12 cellular contexts compared by ENCODE assay signal in the genomic region with DNA sequence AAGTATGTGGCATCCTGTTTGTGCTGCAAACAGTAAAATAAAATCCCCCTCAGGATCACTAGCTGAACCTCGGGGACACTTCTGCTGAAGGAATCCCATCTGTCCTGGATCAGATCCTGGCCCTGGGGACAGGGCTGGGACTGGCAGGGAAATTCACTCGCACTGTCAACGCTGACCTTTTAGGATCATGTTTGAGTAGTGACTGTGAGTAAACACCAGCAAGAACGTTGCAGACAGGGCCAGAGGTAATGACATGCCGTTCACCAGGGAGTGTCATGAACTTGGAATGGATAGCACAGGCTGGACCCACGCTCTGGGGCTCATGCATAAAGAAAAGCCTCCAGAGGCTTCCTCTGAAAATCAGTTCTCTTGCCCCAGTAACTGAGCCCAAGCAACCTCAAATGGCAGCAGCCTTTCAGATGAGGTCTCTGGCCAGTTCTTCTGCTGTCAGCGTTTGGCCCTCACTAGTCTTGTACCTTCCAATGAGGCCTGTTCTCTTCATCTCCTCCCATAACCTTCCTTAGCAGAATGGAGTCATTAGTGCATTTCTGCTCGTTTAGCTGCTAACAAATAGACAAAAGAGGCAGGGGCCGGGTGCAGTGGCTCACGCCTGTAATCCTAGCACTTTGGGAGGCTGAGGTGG. TPM values are rescaled to one million over a fixed set of nuclear protein-coding genes. Genes with fewer than 3 reads are reported as not detected.
DNase-seq lines count a peak whose midpoint lies in the region; ATAC-seq and TF ChIP-seq lines count a peak whose summit lies in the region.
"Had no signal": no experiment of that assay in that cellular context is flagged by ENCODE, and none has a peak within 500 bp of the region (broad histone marks: within the 10 kb centered on the region; RNA-seq: fewer than 3 reads in every experiment).

No MANE protein-coding gene starts in this region.

- no peak overlapping the region for H3K4me3 Mint-ChIP-seq in WTC11

- H3K27ac Mint-ChIP-seq in WTC11 = no peak overlapping the region

- CTCF ChIA-PET in WTC11 (lab: Charles Lee) = no interaction called here

- H3K4me1 Mint-ChIP-seq in WTC11 = peaks cover 43% of the 10 kb centered on the region

- no peaks in the 10 kb centered on the region for H3K36me3 Mint-ChIP-seq in WTC11

- TF ChIP-seq CTCF in WTC11 (IDR thresholded peaks at IDR 0.05) (no peak), left lung (IDR thresholded peaks at IDR 0.05) (no peak), upper lobe of left lung (IDR thresholded peaks at IDR 0.05) (no peak)

- peak; percentile 10; the same call in 1 of the 2 replicates for ATAC-seq in WTC11
- peak; percentile 81 for ATAC-seq in left lung
- ATAC-seq in upper lobe of left lung (ENCODE audit: low FRiP score in 2 of 2) = peak; percentile 54 to 64
- ATAC-seq in HG02798 (IDR thresholded peaks at IDR 0.05; ENCODE audit: poor library complexity, unreplicated experiment) = no peak
- ATAC-seq in GM21367 (IDR thresholded peaks at IDR 0.05; ENCODE audit: unreplicated experiment) = no peak

- DNase-seq in NCI-H345 (lab: John Stamatoyannopoulos, UW) = peak; percentile 33
- no peak for DNase-seq in NCI-H345 treated with DMSO at 0.1 percent for 48 hours (lab: John Stamatoyannopoulos, UW; ENCODE audit: unreplicated experiment)
- DNase-seq in WTC11 (ENCODE audit: low spot score) = no peak
- no peak for DNase-seq in left lung
- DNase-seq in upper lobe of left lung = peak in 1 of 2 donors; percentile 67
- no peak for DNase-seq in RPMI8226
- DNase-seq: amniotic stem cell; erythroblast; stimulated activated CD4-positive, alpha-beta T cell treated with anti-CD3 and anti-CD28 coated beads, Interleukin-4, amount 100 ng/mL, for 1 hour had no signal

- H3K9me3 Mint-ChIP-seq in WTC11 = peaks cover 3% of the 10 kb centered on the region; the same call in 1 of the 2 replicates

- H3K27ac ChIP-seq in left lung = peak overlapping the region; percentile 68 to 69
- peak overlapping the region; percentile 64 to 76 (median 74) for H3K27ac ChIP-seq in upper lobe of left lung
- H3K27ac ChIP-seq: SJSA1 had no signal

- POLR2A ChIA-PET in WTC11 (lab: Charles Lee) = no interaction called here

- no peaks in the 10 kb centered on the region for H3K9me3 ChIP-seq in left lung
- H3K9me3 ChIP-seq in upper lobe of left lung = no peaks in the 10 kb centered on the region
- H3K9me3 ChIP-seq: SJSA1 had no signal

- TF ChIP-seq POLR2A in upper lobe of left lung (IDR thresholded peaks at IDR 0.05) = peak in 1 of 4 donors; percentile 29

- H3K36me3 ChIP-seq in left lung = no peaks in the 10 kb centered on the region
- no peaks in the 10 kb centered on the region for H3K36me3 ChIP-seq in upper lobe of left lung
- H3K36me3 ChIP-seq: SJSA1 had no signal

- H3K27me3 Mint-ChIP-seq in WTC11 (ENCODE audit: low read depth) = no peaks in the 10 kb centered on the region

- WGBS in upper lobe of left lung, 2 donors = 49 to 54% methylated on average over 10 of the region's 10 CpGs

- H3K4me3 ChIP-seq in left lung = peak overlapping the region in 1 of 2 donors; percentile 11
- peak overlapping the region in 3 of 4 donors; percentile 4 to 34 (median 22) for H3K4me3 ChIP-seq in upper lobe of left lung
- H3K4me3 ChIP-seq: SJSA1 had no signal

- intact Hi-C loops in left lung (cut with DNase I) = no loop called here

- peaks cover 8 to 28% of the 10 kb centered on the region in 2 donors for H3K4me1 ChIP-seq in left lung
- H3K4me1 ChIP-seq in upper lobe of left lung = peaks cover 9 to 25% (median 19%) of the 10 kb centered on the region in 4 donors
- H3K4me1 ChIP-seq: SJSA1 had no signal

- H3K27me3 ChIP-seq in left lung (no peaks in the 10 kb centered on the region), upper lobe of left lung (no peaks in the 10 kb centered on the region)
- H3K27me3 ChIP-seq: SJSA1 had no signal

- TF ChIP-seq EP300 in upper lobe of left lung (IDR thresholded peaks at IDR 0.05) = peak in 1 of 4 donors; percentile 42

TF ChIP-seq in WTC11, 78 proteins besides CTCF, POLR2A, EP300 and RAD21:
- TF ChIP-seq EMX1 (CRISPR knock-in tag; IDR thresholded peaks at IDR 0.05) (no peak), GABPB1 (CRISPR knock-in tag; IDR thresholded peaks at IDR 0.05) (peak; percentile 62)
TF ChIP-seq in WTC11: peak in this region for 1.

RNA-seq across cellular contexts. Expression of a gene that starts 51.0 kb away (rescaled TPM):
- total RNA-seq in WTC11 (2021) (not detected in 3 replicates), left lung (under 1 TPM; 0.17 to 0.24 TPM), upper lobe of left lung (under 1 TPM in 3 of 6 donors, not detected in 3; 0.30 to 0.89 (median 0.30) TPM)
- total RNA-seq: SJSA1 had no signal

Comparison
In these comparisons a context has a peak if more than half of its experiments do, and no peak if none do; other contexts are left out.
1. ATAC-seq: peak in WTC11 (single experiment), left lung (single experiment) and upper lobe of left lung (2 of 2); none in HG02798 (single experiment) and GM21367 (single experiment).